22 cellular contexts compared by ENCODE assay signal in the genomic region with DNA sequence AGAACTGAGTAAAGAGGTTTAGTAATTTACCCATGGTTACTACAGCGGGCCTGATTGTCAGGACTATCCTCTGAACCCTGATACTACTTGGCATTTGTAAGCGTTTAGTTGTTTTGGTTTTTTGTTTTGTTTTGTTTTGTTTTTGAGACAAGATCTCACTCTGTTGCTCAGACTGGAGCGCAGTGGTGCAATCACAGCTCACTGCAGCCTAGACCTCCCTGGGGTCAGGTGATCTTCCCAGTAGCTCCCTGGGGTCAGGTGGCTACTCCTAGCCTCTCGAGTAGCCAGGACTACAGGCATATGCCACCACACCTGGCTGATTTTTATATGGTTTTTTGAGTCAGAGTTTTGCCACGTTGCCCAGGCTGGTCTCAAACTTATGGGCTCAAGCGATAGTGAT.
"Had no signal": no experiment of that assay in that cellular context is flagged by ENCODE, and none has a peak within 500 bp of the region (broad histone marks: within the 10 kb centered on the region; RNA-seq: fewer than 3 reads in every experiment).

No MANE protein-coding gene starts in this region.

- H3K36me3 ChIP-seq: right atrium auricular region had no signal

- H3K4me3 ChIP-seq: esophagus muscularis mucosa, right atrium auricular region, tibial nerve had no signal

- DNase-seq: activated CD4-positive, alpha-beta T cell treated with anti-CD3 and anti-CD28 coated beads for 48 hours; activated CD4-positive, alpha-beta T cell treated with anti-CD3 and anti-CD28 coated beads, Interleukin-2, amount 50 U/mL, for 48 hours; activated CD8-positive, alpha-beta memory T cell treated with anti-CD3 and anti-CD28 coated beads for 24 hours; activated effector memory CD4-positive, alpha-beta T cell treated with Interleukin-2 at 50 U/mL for 16 hours; activated naive CD4-positive, alpha-beta T cell treated with Interleukin-2 at 50 U/mL for 16 hours; caudate nucleus; dermis blood vessel endothelial cell; effector CD4-positive, alpha-beta T cell; kidney; left colon; mammary epithelial cell; naive thymus-derived CD4-positive, alpha-beta T cell; nucleus accumbens; stimulated activated CD4-positive, alpha-beta T cell treated with anti-CD3 and anti-CD28 coated beads, Interleukin-15, amount 100 ng/mL, for 24 hours; stimulated activated CD4-positive, alpha-beta T cell treated with anti-CD3 and anti-CD28 coated beads, Interleukin-2, amount 100 ng/mL, for 24 hours; stimulated activated naive B cell treated with anti-CD40 and anti-IgM and Interleukin-4, amounts not matched to agents 10 μg/mL and 1 μg/mL and 100 μg/mL, for 72 hours; T-helper 9 cell had no signal

- H3K27me3 ChIP-seq: esophagus muscularis mucosa, right atrium auricular region, tibial nerve had no signal

- ATAC-seq: activated CD4-positive, CD25-positive, alpha-beta regulatory T cell treated with anti-CD3 and anti-CD28 coated beads, Interleukin-2, amount 50 U/mL, for 24 hours; left colon; naive thymus-derived CD4-positive, alpha-beta T cell; stimulated activated naive B cell treated with anti-CD40 and anti-IgM and Interleukin-4, amounts not matched to agents 10 μg/mL and 1 μg/mL and 100 μg/mL, for 72 hours had no signal

- H3K9me3 ChIP-seq: esophagus muscularis mucosa had no signal

- H3K27ac ChIP-seq: esophagus muscularis mucosa, right atrium auricular region, tibial nerve, VCaP had no signal
